13 cellular contexts compared by ENCODE assay signal in the genomic region with DNA sequence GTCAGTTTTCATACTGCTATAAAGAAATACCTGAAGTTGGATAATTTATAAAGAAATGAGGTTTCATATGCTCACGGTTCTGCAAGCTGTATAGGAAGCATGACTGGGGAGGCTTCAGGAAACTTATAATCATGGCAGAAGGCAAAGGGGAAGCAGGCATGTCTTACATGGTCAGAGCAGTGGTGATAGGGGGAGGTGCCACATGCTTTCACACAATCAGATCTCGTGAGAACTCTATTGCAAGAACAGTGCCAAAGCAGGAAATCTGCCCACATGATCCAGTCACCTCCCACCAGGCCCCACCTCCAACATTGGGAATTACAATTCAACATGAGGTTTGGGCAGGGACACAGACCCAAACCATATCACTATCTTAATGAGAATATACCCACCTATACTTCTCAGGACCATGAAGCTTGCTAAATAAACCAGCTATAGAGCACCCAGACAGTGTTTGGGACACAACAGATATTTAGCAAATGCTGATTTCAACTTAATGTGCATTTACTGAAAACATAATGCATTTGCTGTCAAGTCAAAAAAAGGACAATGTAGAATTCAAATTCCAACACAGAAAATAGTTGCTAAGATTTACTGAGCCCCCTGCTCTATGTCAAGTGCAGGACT.
DNase-seq lines count a peak whose midpoint lies in the region; ATAC-seq, FAIRE-seq and TF ChIP-seq lines count a peak whose summit lies in the region.
"Had no signal": no experiment of that assay in that cellular context is flagged by ENCODE, and none has a peak within 500 bp of the region (broad histone marks: within the 10 kb centered on the region; RNA-seq: fewer than 3 reads in every experiment).

No MANE protein-coding gene starts in this region.

- H3K4me2 ChIP-seq in astrocyte (ENCODE audit: low read length) = no peak overlapping the region

- H3K79me2 ChIP-seq in astrocyte (ENCODE audit: insufficient read depth, low read length) = no peaks in the 10 kb centered on the region

- DNase-seq in MCF 10A (ENCODE audit: unreplicated experiment) (peak; percentile 28), breast epithelium (ENCODE audit: low spot score in 2 of 2) (no peak), NCI-H69 (lab: John Stamatoyannopoulos, UW) (peak; percentile 46), astrocyte (ENCODE audit: low read depth) (no peak), Caco-2 (no peak), NCI-H2227 (lab: John Stamatoyannopoulos, UW; ENCODE audit: unreplicated experiment) (no peak)
- no peak for DNase-seq in activated T-cell treated with anti-CD3 and anti-CD28 coated beads, Interleukin-2, amount 50 U/mL, for 72 hours
- DNase-seq: HCEC 1CT, NCI-H1417 treated with DMSO at 0.1 percent for 48 hours, SHP77 had no signal

- H3K27me3 ChIP-seq in breast epithelium = no peaks in the 10 kb centered on the region
- H3K27me3 ChIP-seq in astrocyte (ENCODE audit: insufficient read depth, low read length) = no peaks in the 10 kb centered on the region
- H3K27me3 ChIP-seq in Caco-2 (replicated peaks; ENCODE audit: control insufficient read depth, insufficient read depth, low read length) = no peaks in the 10 kb centered on the region

- H3K4me1 ChIP-seq in breast epithelium = peaks cover 0 to 7% of the 10 kb centered on the region in 2 donors
- peaks cover 13% of the 10 kb centered on the region for H3K4me1 ChIP-seq in astrocyte (ENCODE audit: insufficient read depth, low read length)
- H3K4me1 ChIP-seq in urinary bladder (ENCODE audit: insufficient read depth) = no peaks in the 10 kb centered on the region
- peaks cover 34% of the 10 kb centered on the region for H3K4me1 ChIP-seq in Caco-2

- H3K9ac ChIP-seq in astrocyte (ENCODE audit: low read length) = no peak overlapping the region

- no peak for FAIRE-seq in astrocyte (lab: Jason Lieb, UNC)
- FAIRE-seq: keratinocyte had no signal

- H3K4me1 Mint-ChIP-seq in MCF 10A (ENCODE audit: insufficient read depth, unreplicated experiment) (peaks cover 36% of the 10 kb centered on the region), astrocyte (ENCODE audit: low read depth, unreplicated experiment) (peaks cover 62% of the 10 kb centered on the region), Caco-2 (ENCODE audit: low read depth, unreplicated experiment) (peaks cover 25% of the 10 kb centered on the region)
- peaks cover 24% of the 10 kb centered on the region for H3K4me1 Mint-ChIP-seq in activated T-cell treated with anti-CD3 and anti-CD28 coated beads, Interleukin-2, amount 50 U/mL, for 72 hours (ENCODE audit: low read depth)

- no peak overlapping the region for H3K4me3 Mint-ChIP-seq in MCF 10A (ENCODE audit: unreplicated experiment)
- no peak overlapping the region for H3K4me3 Mint-ChIP-seq in astrocyte (ENCODE audit: unreplicated experiment)
- H3K4me3 Mint-ChIP-seq in activated T-cell treated with anti-CD3 and anti-CD28 coated beads, Interleukin-2, amount 50 U/mL, for 72 hours = no peak overlapping the region
- H3K4me3 Mint-ChIP-seq in Caco-2 (ENCODE audit: unreplicated experiment) = no peak overlapping the region
- H3K4me3 Mint-ChIP-seq: neural crest cell had no signal

- no peak overlapping the region for H3K27ac ChIP-seq in breast epithelium
- H3K27ac ChIP-seq in astrocyte (ENCODE audit: low read depth, low read length) = no peak overlapping the region
- H3K27ac ChIP-seq in urinary bladder (ENCODE audit: low read depth) = peak overlapping the region; percentile 23

- CTCF ChIA-PET in MCF 10A (lab: Yijun Ruan, JAX) = interaction anchor here (1.5 to 1.9 kb wide), 2 partner anchors 60 to 148 kb away, joined by 3 to 5 read pairs; no protein-coding TSS in a partner anchor
- CTCF ChIA-PET in Caco-2 (lab: Charles Lee) = no interaction called here

- H4K20me1 ChIP-seq in astrocyte (ENCODE audit: insufficient read depth, low read length) = no peaks in the 10 kb centered on the region

- H3K4me3 ChIP-seq in breast epithelium = no peak overlapping the region
- H3K4me3 ChIP-seq in astrocyte (ENCODE audit: insufficient read depth, low read depth, low read length) = no peak overlapping the region
- no peak overlapping the region for H3K4me3 ChIP-seq in urinary bladder (ENCODE audit: low read depth, low read length)
- no peak overlapping the region for H3K4me3 ChIP-seq in Caco-2 (ENCODE audit: low read depth, low read length)

- intact Hi-C loops in MCF 10A (cut with micrococcal nuclease) (no loop called here), breast epithelium (cut with DNase I; ENCODE audit: low total_unique reads) (no loop called here), Caco-2 (cut with micrococcal nuclease; ENCODE audit: unreplicated experiment) (loop anchor here (1.0 kb wide), 2 partner anchors 47 to 152 kb away; no protein-coding TSS in a partner anchor)

- no peak overlapping the region for H2AFZ ChIP-seq in astrocyte (ENCODE audit: low read depth, low read length)

- H3K36me3 Mint-ChIP-seq in MCF 10A (ENCODE audit: insufficient read depth, unreplicated experiment) (no peaks in the 10 kb centered on the region), astrocyte (ENCODE audit: low read depth, unreplicated experiment) (peaks cover 17% of the 10 kb centered on the region), Caco-2 (ENCODE audit: insufficient read depth, unreplicated experiment) (peaks cover 57% of the 10 kb centered on the region)
- no peaks in the 10 kb centered on the region for H3K36me3 Mint-ChIP-seq in activated T-cell treated with anti-CD3 and anti-CD28 coated beads, Interleukin-2, amount 50 U/mL, for 72 hours (ENCODE audit: insufficient read depth in 2 of 2)

- WGBS in urinary bladder = 61% methylated on average over 2 of the region's 2 CpGs

- POLR2A ChIA-PET in MCF 10A (lab: Yijun Ruan, JAX) (interaction anchor here (0.7 to 2.3 kb wide), 3 partner anchors 64 to 562 kb away, joined by 3 to 10 read pairs (median 3); partner anchors contain the start of gene TNFRSF21), Caco-2 (lab: Charles Lee) (no interaction called here)

- H3K9me3 Mint-ChIP-seq in MCF 10A (ENCODE audit: unreplicated experiment) = no peaks in the 10 kb centered on the region
- H3K9me3 Mint-ChIP-seq in astrocyte (ENCODE audit: unreplicated experiment) = no peaks in the 10 kb centered on the region
- no peaks in the 10 kb centered on the region for H3K9me3 Mint-ChIP-seq in activated T-cell treated with anti-CD3 and anti-CD28 coated beads, Interleukin-2, amount 50 U/mL, for 72 hours
- no peaks in the 10 kb centered on the region for H3K9me3 Mint-ChIP-seq in Caco-2 (ENCODE audit: unreplicated experiment)
- H3K9me3 Mint-ChIP-seq: neural crest cell had no signal

- no peak for TF ChIP-seq POLR2A in breast epithelium (IDR thresholded peaks at IDR 0.05)

- BruUV-seq in MCF 10A (replicated peaks; lab: Mats Ljungman, UMichigan) (no TSS peak), Caco-2 (replicated peaks; lab: Mats Ljungman, UMichigan) (no TSS peak)

- TF ChIP-seq CTCF in MCF 10A (IDR thresholded peaks at IDR 0.05; ENCODE audit: unreplicated experiment) = no peak
- no peak for TF ChIP-seq CTCF in breast epithelium (IDR thresholded peaks at IDR 0.05)
- no peak for TF ChIP-seq CTCF in astrocyte (IDR thresholded peaks at IDR 0.05; ENCODE audit: insufficient read depth, low read depth, low read length)
- no peak for TF ChIP-seq CTCF in Caco-2 (IDR thresholded peaks at IDR 0.05; ENCODE audit: insufficient read depth in 1 of 2, low read depth in 1 of 2, low read length in 1 of 2, severe bottlenecking in 1 of 2, unreplicated experiment in 1 of 2)

- no peaks in the 10 kb centered on the region for H3K27me3 Mint-ChIP-seq in MCF 10A (ENCODE audit: insufficient read depth, unreplicated experiment)
- no peaks in the 10 kb centered on the region for H3K27me3 Mint-ChIP-seq in astrocyte (ENCODE audit: low read depth, unreplicated experiment)
- H3K27me3 Mint-ChIP-seq in activated T-cell treated with anti-CD3 and anti-CD28 coated beads, Interleukin-2, amount 50 U/mL, for 72 hours (ENCODE audit: low read depth) = no peaks in the 10 kb centered on the region
- H3K27me3 Mint-ChIP-seq in Caco-2 (ENCODE audit: insufficient read depth, unreplicated experiment) = no peaks in the 10 kb centered on the region

- H3K36me3 ChIP-seq in breast epithelium = no peaks in the 10 kb centered on the region
- H3K36me3 ChIP-seq in astrocyte (ENCODE audit: insufficient read depth, low read length) = no peaks in the 10 kb centered on the region
- H3K36me3 ChIP-seq in urinary bladder (ENCODE audit: insufficient read depth) = no peaks in the 10 kb centered on the region
- H3K36me3 ChIP-seq in Caco-2 (ENCODE audit: control insufficient read depth, insufficient read depth, low read length) = no peaks in the 10 kb centered on the region

- H3K27ac Mint-ChIP-seq in MCF 10A (ENCODE audit: low read depth, unreplicated experiment) (no peak overlapping the region), astrocyte (ENCODE audit: unreplicated experiment) (peak overlapping the region; percentile 66), Caco-2 (ENCODE audit: unreplicated experiment) (no peak overlapping the region)
- no peak overlapping the region for H3K27ac Mint-ChIP-seq in activated T-cell treated with anti-CD3 and anti-CD28 coated beads, Interleukin-2, amount 50 U/mL, for 72 hours

- no peak for ATAC-seq in activated T-cell treated with anti-CD3 and anti-CD28 coated beads, Interleukin-2, amount 50 U/mL, for 72 hours (replicated peaks in 1 of 2)

- H3K9me3 ChIP-seq in breast epithelium (no peaks in the 10 kb centered on the region), astrocyte (ENCODE audit: insufficient read depth, low read depth, low read length) (no peaks in the 10 kb centered on the region), Caco-2 (no peaks in the 10 kb centered on the region)

Comparison
In these comparisons a context has a peak if more than half of its experiments do, and no peak if none do; other contexts are left out.
1. DNase-seq: peak in MCF 10A (single experiment) and NCI-H69 (single experiment); none in breast epithelium (0 of 2), astrocyte (single experiment), activated T-cell treated with anti-CD3 and anti-CD28 coated beads, Interleukin-2, amount 50 U/mL, for 72 hours (0 of 2), Caco-2 (0 of 2) and NCI-H2227 (single experiment).